8 cellular contexts compared by ENCODE assay signal in genomic region chr19:4327252-4327876, GRCh38. TPM values are rescaled to one million over a fixed set of nuclear protein-coding genes. Genes with fewer than 3 reads are reported as not detected.
DNase-seq lines count a peak whose midpoint lies in the region; ATAC-seq and TF ChIP-seq lines count a peak whose summit lies in the region.

No MANE protein-coding gene starts in this region.

- H3K27me3 Mint-ChIP-seq in activated B cell treated with CpG ODN at 0.5 μM for 24 hours: no peaks in the 10 kb centered on the region
- H3K27me3 Mint-ChIP-seq in central memory CD8-positive, alpha-beta T cell: no peaks in the 10 kb centered on the region

- TF ChIP-seq CTCF in AG04450 (IDR thresholded peaks at IDR 0.05; ENCODE audit: low read depth, low read length) (no peak), activated B cell treated with CpG ODN at 0.5 μM for 24 hours (IDR thresholded peaks at IDR 0.05) (no peak), lung (IDR thresholded peaks at IDR 0.05; ENCODE audit: control extremely low read depth, extremely low read depth) (no peak)

- intact Hi-C loops in activated B cell treated with CpG ODN at 0.5 μM for 24 hours (cut with micrococcal nuclease): no loop called here

- no peak overlapping the region for H3K27ac ChIP-seq in AG04450 (ENCODE audit: low read depth, low read length)
- H3K27ac ChIP-seq in HUES48 (ENCODE audit: low read depth, low read length): peak overlapping the region; percentile 75
- H3K27ac ChIP-seq in lung (ENCODE audit: low read depth in 1 of 2, low read length in 1 of 2): no peak overlapping the region

- DNase-seq in AG04450 (ENCODE audit: low read depth, low spot score): no peak
- no peak for DNase-seq in activated B cell treated with CpG ODN at 0.5 μM for 24 hours
- DNase-seq in central memory CD8-positive, alpha-beta T cell (ENCODE audit: low spot score in 2 of 2): peak in 1 of 2 donors; percentile 26
- peak; percentile 87 for DNase-seq in lung (ENCODE audit: low spot score)
- DNase-seq in stimulated activated CD8-positive, alpha-beta memory T cell treated with anti-CD3 and anti-CD28 coated beads, Interleukin-12 subunit alpha, Interleukin-12 subunit beta, amount 100 ng/mL, for 24 hours (ENCODE audit: extremely low read depth): peak; percentile 55
- no peak for DNase-seq in SW480 (ENCODE audit: low spot score)
- no peak for DNase-seq in kidney glomerular epithelial cell (lab: John Stamatoyannopoulos, UW)

- H3K4me1 Mint-ChIP-seq in activated B cell treated with CpG ODN at 0.5 μM for 24 hours: peaks cover 26% of the 10 kb centered on the region
- peaks cover 27% of the 10 kb centered on the region for H3K4me1 Mint-ChIP-seq in central memory CD8-positive, alpha-beta T cell

- H3K4me3 ChIP-seq in AG04450 (ENCODE audit: low read depth, low read length) (peak overlapping the region; percentile 52), HUES48 (ENCODE audit: low read depth, low read length) (peak overlapping the region; percentile 62), lung (no peak overlapping the region)

- CTCF ChIA-PET in AG04450 (lab: Charles Lee) (no interaction called here), activated B cell treated with CpG ODN at 0.5 μM for 24 hours (lab: Charles Lee) (interaction anchor here (0.9 kb wide), 1 partner anchor 60 kb away, joined by 3 read pairs; no protein-coding TSS in a partner anchor)

- H3K36me3 Mint-ChIP-seq in activated B cell treated with CpG ODN at 0.5 μM for 24 hours (ENCODE audit: low read depth): no peaks in the 10 kb centered on the region
- H3K36me3 Mint-ChIP-seq in central memory CD8-positive, alpha-beta T cell (ENCODE audit: insufficient read depth): peaks cover 20% of the 10 kb centered on the region

- peaks cover 12% of the 10 kb centered on the region for H3K9me3 ChIP-seq in AG04450 (ENCODE audit: control insufficient read depth, insufficient read depth, low read length)
- no peaks in the 10 kb centered on the region for H3K9me3 ChIP-seq in HUES48 (ENCODE audit: control insufficient read depth, insufficient read depth, low read length)
- H3K9me3 ChIP-seq in lung (ENCODE audit: control insufficient read depth in 2 of 2, insufficient read depth in 1 of 2, low read length in 1 of 2): no peaks in the 10 kb centered on the region

- 5 to 9% methylated on average over 30 of the region's 30 CpGs for WGBS in lung, 2 donors

- H3K9ac ChIP-seq in HUES48 (ENCODE audit: low read depth, low read length): peak overlapping the region; percentile 50; the same call in 1 of the 2 replicates

- H3K4me1 ChIP-seq in HUES48 (ENCODE audit: control insufficient read depth, insufficient read depth, low read length) (no peaks in the 10 kb centered on the region), lung (ENCODE audit: control insufficient read depth in 2 of 2, insufficient read depth in 2 of 2, low read length in 2 of 2) (peaks cover 0 to 10% of the 10 kb centered on the region in 2 donors)

- POLR2A ChIA-PET in AG04450 (lab: Yijun Ruan, JAX): interaction anchor here (1.0 to 1.5 kb wide), 2 partner anchors 10 to 16 kb away, joined by 3 to 9 read pairs; partner anchors contain the start of gene MPND
- POLR2A ChIA-PET in activated B cell treated with CpG ODN at 0.5 μM for 24 hours (lab: Charles Lee): interaction anchor here (0.8 to 1.4 kb wide), 4 partner anchors 16 to 144 kb away, joined by 3 to 17 read pairs (median 4); partner anchors contain the start of genes EBI3, MPND and YJU2

- no peaks in the 10 kb centered on the region for H3K9me3 Mint-ChIP-seq in activated B cell treated with CpG ODN at 0.5 μM for 24 hours
- no peaks in the 10 kb centered on the region for H3K9me3 Mint-ChIP-seq in central memory CD8-positive, alpha-beta T cell

- H3K4me3 Mint-ChIP-seq in activated B cell treated with CpG ODN at 0.5 μM for 24 hours: peak overlapping the region; percentile 56
- peak overlapping the region; percentile 78 for H3K4me3 Mint-ChIP-seq in central memory CD8-positive, alpha-beta T cell

- H3K36me3 ChIP-seq in HUES48 (ENCODE audit: control insufficient read depth, insufficient read depth, low read length) (no peaks in the 10 kb centered on the region; the same call in 1 of the 2 replicates), lung (ENCODE audit: control insufficient read depth in 2 of 2, insufficient read depth in 2 of 2, low read length in 2 of 2) (no peaks in the 10 kb centered on the region)

- H3K27me3 ChIP-seq in AG04450 (ENCODE audit: control insufficient read depth, insufficient read depth, low read length) (no peaks in the 10 kb centered on the region), HUES48 (ENCODE audit: control insufficient read depth, insufficient read depth, low read length) (no peaks in the 10 kb centered on the region), lung (ENCODE audit: control insufficient read depth, insufficient read depth) (no peaks in the 10 kb centered on the region)

- H3K27ac Mint-ChIP-seq in activated B cell treated with CpG ODN at 0.5 μM for 24 hours: no peak overlapping the region
- H3K27ac Mint-ChIP-seq in central memory CD8-positive, alpha-beta T cell (ENCODE audit: low read depth): peak overlapping the region; percentile 75

- peak; percentile 10 for ATAC-seq in activated B cell treated with CpG ODN at 0.5 μM for 24 hours (ENCODE audit: low read depth)
- ATAC-seq in central memory CD8-positive, alpha-beta T cell (replicated peaks; ENCODE audit: extremely low read depth, poor library complexity, severe bottlenecking): no peak
- peak; percentile 61 for ATAC-seq in lung (ENCODE audit: insufficient read depth, low FRiP score)

RNA-seq across cellular contexts. Expression of gene STAP2, which starts 11.3 kb away (rescaled TPM):
- polyA plus RNA-seq in AG04450 (2011; rRNA removed) (5.3 and 7.4 TPM in 2 replicates), lung (10 to 100 TPM; 24.6 to 32.6 TPM)
- polyA minus RNA-seq in AG04450 (2011; rRNA and poly(A)+ RNA removed): 5.3 and 7.5 TPM in 2 replicates
- total RNA-seq in activated B cell treated with CpG ODN at 0.5 μM for 24 hours (1.1 and 1.3 TPM in 2 replicates), lung (10 to 100 TPM; 24.4 to 30.0 TPM)

RNA-seq across cellular contexts. Expression of gene MPND, which starts 16.0 kb away (rescaled TPM):
- polyA plus RNA-seq in AG04450 (2011; rRNA removed): 5.1 and 6.5 TPM in 2 replicates
- polyA minus RNA-seq in AG04450 (2011; rRNA and poly(A)+ RNA removed): 6.7 TPM in 2 replicates
- 25.2 and 29.8 TPM in 2 replicates for total RNA-seq in activated B cell treated with CpG ODN at 0.5 μM for 24 hours
- 10 to 100 TPM in 1 of 2 donors, 1 to 10 TPM in 1; 9.1 to 30.5 TPM for total RNA-seq in lung
- polyA plus RNA-seq in lung: 10 to 100 TPM; 18.7 to 32.3 TPM

RNA-seq across cellular contexts. Expression of gene FSD1, which starts 23.0 kb away (rescaled TPM):
- polyA plus RNA-seq in AG04450 (2011; rRNA removed): 6.8 and 8.9 TPM in 2 replicates
- 9.4 and 9.6 TPM in 2 replicates for polyA minus RNA-seq in AG04450 (2011; rRNA and poly(A)+ RNA removed)
- total RNA-seq in activated B cell treated with CpG ODN at 0.5 μM for 24 hours: 1.4 and 2.6 TPM in 2 replicates
- 1 to 10 TPM in 1 of 2 donors, under 1 TPM in 1; 0.34 to 1.1 TPM for total RNA-seq in lung
- polyA plus RNA-seq in lung: under 1 TPM; 0.31 to 0.63 TPM

RNA-seq across cellular contexts. Expression of gene TMIGD2, which starts 25.2 kb away (rescaled TPM):
- polyA plus RNA-seq in AG04450 (2011; rRNA removed): not detected in 2 replicates
- not detected in 2 replicates for polyA minus RNA-seq in AG04450 (2011; rRNA and poly(A)+ RNA removed)
- not detected in 2 replicates for total RNA-seq in activated B cell treated with CpG ODN at 0.5 μM for 24 hours
- total RNA-seq in lung: 1 to 10 TPM in 1 of 2 donors, under 1 TPM in 1; 0.34 to 1.7 TPM
- 1 to 10 TPM in 1 of 2 donors, under 1 TPM in 1; 0.53 to 1.6 TPM for polyA plus RNA-seq in lung

RNA-seq across cellular contexts. Expression of gene SHD, which starts 48.3 kb away (rescaled TPM):
- polyA plus RNA-seq in AG04450 (2011; rRNA removed): not detected in 2 replicates
- not detected in 2 replicates for polyA minus RNA-seq in AG04450 (2011; rRNA and poly(A)+ RNA removed)
- total RNA-seq in activated B cell treated with CpG ODN at 0.5 μM for 24 hours: not detected in 2 replicates
- total RNA-seq in lung: not detected
- polyA plus RNA-seq in lung: not detected

Comparison
In these comparisons a context has a peak if more than half of its experiments do, and no peak if none do; other contexts are left out.
1. DNase-seq: peak in lung (single experiment) and stimulated activated CD8-positive, alpha-beta memory T cell treated with anti-CD3 and anti-CD28 coated beads, Interleukin-12 subunit alpha, Interleukin-12 subunit beta, amount 100 ng/mL, for 24 hours (single experiment); none in AG04450 (single experiment), activated B cell treated with CpG ODN at 0.5 μM for 24 hours (single experiment), SW480 (single experiment) and kidney glomerular epithelial cell (single experiment).
2. RNA of gene STAP2, which starts 11.3 kb away (total RNA-seq): 24.4 to 30.0 TPM in lung; 1.1 to 1.3 TPM in activated B cell treated with CpG ODN at 0.5 μM for 24 hours; every median in the first group is over 10 times any median in the second.